In the genomic region with DNA sequence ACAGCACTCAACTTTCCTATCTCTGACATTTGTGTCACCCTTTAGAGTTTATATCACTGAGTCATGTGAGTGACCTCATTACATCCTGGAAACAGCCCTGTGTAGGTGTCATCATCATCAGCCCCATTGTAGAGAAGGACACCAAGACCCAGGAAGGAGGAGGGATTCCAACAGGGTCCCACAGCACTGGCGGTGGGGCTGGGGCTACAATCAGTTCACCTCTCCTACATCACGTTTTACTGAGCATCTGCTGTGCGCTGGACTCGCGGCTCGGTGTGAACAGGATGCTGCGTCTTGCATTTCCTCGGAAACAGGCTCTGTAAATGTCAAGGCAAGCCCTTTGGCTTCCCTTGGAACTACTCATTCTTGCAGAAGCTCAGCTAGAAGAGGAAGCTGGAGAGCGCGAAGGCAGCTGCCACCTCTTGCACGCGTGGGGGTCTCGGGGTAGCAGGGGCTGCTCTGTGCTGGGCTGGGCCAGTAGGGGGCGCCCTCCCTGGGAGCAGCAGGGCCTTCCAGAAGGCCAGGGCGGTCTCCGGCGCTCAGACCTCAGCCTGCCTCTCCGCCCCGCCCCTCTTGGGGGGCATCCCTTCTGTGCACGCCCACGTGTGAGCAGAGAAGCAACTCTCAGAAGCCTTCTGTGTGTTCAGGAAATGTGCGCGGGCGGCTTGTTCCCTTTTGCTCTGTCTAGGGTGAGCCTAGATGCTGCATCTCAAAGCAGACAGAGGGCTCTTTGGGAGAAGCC, we compare ENCODE assay signal across 8 cellular contexts. TPM values are rescaled to one million over a fixed set of nuclear protein-coding genes. Genes with fewer than 3 reads are reported as not detected.
DNase-seq lines count a peak whose midpoint lies in the region; ATAC-seq and TF ChIP-seq lines count a peak whose summit lies in the region.

No MANE protein-coding gene starts in this region.

- H3K27me3 ChIP-seq in right cardiac atrium (ENCODE audit: control insufficient read depth, insufficient read depth): no peaks in the 10 kb centered on the region

- intact Hi-C loops in activated T-helper 1 cell treated with anti-CD3 and anti-CD28 coated beads, Interleukin-12 subunit alpha, Interleukin-12 subunit beta, Interleukin-2, Interleukin-4 antibody, amounts not matched to agents 30 ng/mL and 10 ng/mL and 1 ng/mL, durations not matched to agents 14 hours and 24 hours and 36 hours (cut with micrococcal nuclease): loop anchor here (1.0 to 2.0 kb wide), 10 partner anchors 69 to 673 kb away; a partner anchor contains a TSS
- intact Hi-C loops in right cardiac atrium (cut with DNase I): no loop called here

- no peaks in the 10 kb centered on the region for H3K9me3 Mint-ChIP-seq in activated T-helper 1 cell treated with anti-CD3 and anti-CD28 coated beads, Interleukin-12 subunit alpha, Interleukin-12 subunit beta, Interleukin-2, Interleukin-4 antibody, amounts not matched to agents 30 ng/mL and 10 ng/mL and 1 ng/mL, durations not matched to agents 14 hours and 24 hours and 36 hours

- peak overlapping the region; percentile 37 for H3K27ac ChIP-seq in right cardiac atrium (ENCODE audit: low read length)

- ATAC-seq in right cardiac atrium (peak in 1 of 2 donors; percentile 52), omental fat pad (ENCODE audit: low FRiP score) (no peak)

- CTCF ChIA-PET in HEK293T (lab: Yijun Ruan, JAX): no interaction called here

- H3K4me1 Mint-ChIP-seq in activated T-helper 1 cell treated with anti-CD3 and anti-CD28 coated beads, Interleukin-12 subunit alpha, Interleukin-12 subunit beta, Interleukin-2, Interleukin-4 antibody, amounts not matched to agents 30 ng/mL and 10 ng/mL and 1 ng/mL, durations not matched to agents 14 hours and 24 hours and 36 hours (ENCODE audit: low read depth): peaks cover 35% of the 10 kb centered on the region

- peaks cover 5% of the 10 kb centered on the region for H3K27me3 Mint-ChIP-seq in activated T-helper 1 cell treated with anti-CD3 and anti-CD28 coated beads, Interleukin-12 subunit alpha, Interleukin-12 subunit beta, Interleukin-2, Interleukin-4 antibody, amounts not matched to agents 30 ng/mL and 10 ng/mL and 1 ng/mL, durations not matched to agents 14 hours and 24 hours and 36 hours (ENCODE audit: insufficient read depth)

- peaks cover 12% of the 10 kb centered on the region for H3K4me1 ChIP-seq in right cardiac atrium (ENCODE audit: control insufficient read depth, insufficient read depth, low read length)

- POLR2A ChIA-PET in HEK293T (lab: Yijun Ruan, JAX): no interaction called here

- DNase-seq in HEK293T (ENCODE audit: extremely low spot score): peak; percentile 18
- peak; percentile 52 for DNase-seq in NOMO-1 treated with DMSO at 0.1 percent for 48 hours (lab: John Stamatoyannopoulos, UW; ENCODE audit: unreplicated experiment)
- DNase-seq in activated T-helper 1 cell treated with anti-CD3 and anti-CD28 coated beads, Interleukin-12 subunit alpha, Interleukin-12 subunit beta, Interleukin-2, Interleukin-4 antibody, amounts not matched to agents 30 ng/mL and 10 ng/mL and 1 ng/mL, durations not matched to agents 14 hours and 24 hours and 36 hours (ENCODE audit: low spot score): peak; percentile 16
- DNase-seq in right cardiac atrium: peak; percentile 47 to 75 (median 68)
- DNase-seq in stimulated activated CD8-positive, alpha-beta memory T cell treated with anti-CD3 and anti-CD28 coated beads, Interleukin-4, amount 100 ng/mL, for 24 hours (ENCODE audit: low read depth): peak; percentile 58
- DNase-seq in omental fat pad (ENCODE audit: low spot score): no peak
- DNase-seq in NCI-H446 treated with DMSO at 0.1 percent for 48 hours (lab: John Stamatoyannopoulos, UW): no peak

- WGBS in right cardiac atrium: 54% methylated on average over 24 of the region's 24 CpGs

- H3K27ac Mint-ChIP-seq in activated T-helper 1 cell treated with anti-CD3 and anti-CD28 coated beads, Interleukin-12 subunit alpha, Interleukin-12 subunit beta, Interleukin-2, Interleukin-4 antibody, amounts not matched to agents 30 ng/mL and 10 ng/mL and 1 ng/mL, durations not matched to agents 14 hours and 24 hours and 36 hours: peak overlapping the region; percentile 84

- TF ChIP-seq CTCF in GM12874 (IDR thresholded peaks at IDR 0.05; ENCODE audit: insufficient read depth, low read depth, low read length) (peak; percentile 94), omental fat pad (IDR thresholded peaks at IDR 0.05) (no peak)

- no peaks in the 10 kb centered on the region for H3K9me3 ChIP-seq in right cardiac atrium (ENCODE audit: control insufficient read depth, low read length)

- peak overlapping the region; percentile 16 for H3K4me3 Mint-ChIP-seq in activated T-helper 1 cell treated with anti-CD3 and anti-CD28 coated beads, Interleukin-12 subunit alpha, Interleukin-12 subunit beta, Interleukin-2, Interleukin-4 antibody, amounts not matched to agents 30 ng/mL and 10 ng/mL and 1 ng/mL, durations not matched to agents 14 hours and 24 hours and 36 hours

- H3K4me3 ChIP-seq in right cardiac atrium (ENCODE audit: low read length): no peak overlapping the region

- no peaks in the 10 kb centered on the region for H3K36me3 Mint-ChIP-seq in activated T-helper 1 cell treated with anti-CD3 and anti-CD28 coated beads, Interleukin-12 subunit alpha, Interleukin-12 subunit beta, Interleukin-2, Interleukin-4 antibody, amounts not matched to agents 30 ng/mL and 10 ng/mL and 1 ng/mL, durations not matched to agents 14 hours and 24 hours and 36 hours (ENCODE audit: low read depth)

TF ChIP-seq in HEK293T, 16 proteins besides CTCF, POLR2A, EP300 and RAD21:
- no peak for TF ChIP-seq CTBP1 (IDR thresholded peaks at IDR 0.05; ENCODE audit: borderline replicate concordance)
- TF ChIP-seq FOXM1 (IDR thresholded peaks at IDR 0.05; ENCODE audit: borderline replicate concordance): no peak
- TF ChIP-seq TARDBP (IDR thresholded peaks at IDR 0.05): no peak

RNA-seq across cellular contexts. Expression of a gene that starts 29.0 kb away (rescaled TPM):
- 0.22 TPM in 1 of 2 replicates, not detected in the other for total RNA-seq in activated T-helper 1 cell treated with anti-CD3 and anti-CD28 coated beads, Interleukin-12 subunit alpha, Interleukin-12 subunit beta, Interleukin-2, Interleukin-4 antibody, amounts not matched to agents 30 ng/mL and 10 ng/mL and 1 ng/mL, durations not matched to agents 14 hours and 24 hours and 36 hours
- under 1 TPM in 1 of 4 donors, not detected in 3; 0.17 TPM for total RNA-seq in right cardiac atrium
- 0.18 TPM for polyA plus RNA-seq in right cardiac atrium
- 1 to 10 TPM in 2 of 4 donors, under 1 TPM in 2; 0.24 to 3.6 (median 0.89) TPM for total RNA-seq in omental fat pad

Comparison
In these comparisons a context has a peak if more than half of its experiments do, and no peak if none do; other contexts are left out.
1. DNase-seq: peak in HEK293T (single experiment), NOMO-1 treated with DMSO at 0.1 percent for 48 hours (single experiment), activated T-helper 1 cell treated with anti-CD3 and anti-CD28 coated beads, Interleukin-12 subunit alpha, Interleukin-12 subunit beta, Interleukin-2, Interleukin-4 antibody, amounts not matched to agents 30 ng/mL and 10 ng/mL and 1 ng/mL, durations not matched to agents 14 hours and 24 hours and 36 hours (single experiment), right cardiac atrium (3 of 3) and stimulated activated CD8-positive, alpha-beta memory T cell treated with anti-CD3 and anti-CD28 coated beads, Interleukin-4, amount 100 ng/mL, for 24 hours (single experiment); none in omental fat pad (single experiment) and NCI-H446 treated with DMSO at 0.1 percent for 48 hours (single experiment).